Comparison of ENCODE assay signal across 9 cellular contexts in genomic region chr7:104267701-104268368, GRCh38.
DNase-seq lines count a peak whose midpoint lies in the region; ATAC-seq and TF ChIP-seq lines count a peak whose summit lies in the region.
"Had no signal": no experiment of that assay in that cellular context is flagged by ENCODE, and none has a peak within 500 bp of the region (broad histone marks: within the 10 kb centered on the region; RNA-seq: fewer than 3 reads in every experiment).

No MANE protein-coding gene starts in this region.

- peaks cover 8 to 13% of the 10 kb centered on the region in 2 donors for H3K9me3 Mint-ChIP-seq in activated naive CD4-positive, alpha-beta T cell treated with anti-CD3 and anti-CD28 coated beads, Interleukin-2, amount 50 U/mL, for 72 hours

- H3K36me3 Mint-ChIP-seq in activated naive CD4-positive, alpha-beta T cell treated with anti-CD3 and anti-CD28 coated beads, Interleukin-2, amount 50 U/mL, for 72 hours, result peaks cover 11 to 13% of the 10 kb centered on the region in 2 donors

- no peaks in the 10 kb centered on the region for H3K27me3 ChIP-seq in kidney epithelial cell (ENCODE audit: control insufficient read depth, insufficient read depth, low read length)

- H3K36me3 ChIP-seq in kidney epithelial cell (ENCODE audit: control insufficient read depth, insufficient read depth, low read length), result no peaks in the 10 kb centered on the region

- H3K4me3 ChIP-seq in kidney epithelial cell (ENCODE audit: low read depth, low read length), result no peak overlapping the region

- no peak for ATAC-seq in HG03520 (IDR thresholded peaks at IDR 0.05; ENCODE audit: unreplicated experiment)
- no peak for ATAC-seq in GM19452 (IDR thresholded peaks at IDR 0.05; ENCODE audit: unreplicated experiment)
- ATAC-seq in activated naive CD4-positive, alpha-beta T cell treated with anti-CD3 and anti-CD28 coated beads, Interleukin-2, amount 50 U/mL, for 72 hours, result no peak

- H3K27ac Mint-ChIP-seq in activated naive CD4-positive, alpha-beta T cell treated with anti-CD3 and anti-CD28 coated beads, Interleukin-2, amount 50 U/mL, for 72 hours, result no peak overlapping the region

- peak; percentile 45 for TF ChIP-seq CTCF in kidney epithelial cell (IDR thresholded peaks at IDR 0.05; ENCODE audit: insufficient read depth, low read length, poor library complexity, severe bottlenecking)

- DNase-seq in Ammon's horn (ENCODE audit: low spot score) (peak; percentile 13), HT-29 (ENCODE audit: low spot score) (peak; percentile 54), SW480 (ENCODE audit: low spot score) (peak; percentile 52), kidney epithelial cell (ENCODE audit: low read depth) (no peak)
- DNase-seq in activated CD8-positive, alpha-beta memory T cell treated with anti-CD3 and anti-CD28 coated beads for 24 hours, result no peak
- DNase-seq in activated naive CD4-positive, alpha-beta T cell treated with anti-CD3 and anti-CD28 coated beads, Interleukin-2, amount 50 U/mL, for 72 hours (ENCODE audit: low spot score in 2 of 2), result no peak
- DNase-seq: T1000 had no signal

Comparison
In these comparisons a context has a peak if more than half of its experiments do, and no peak if none do; other contexts are left out.
1. DNase-seq: peak in Ammon's horn (single experiment), HT-29 (single experiment) and SW480 (single experiment); none in kidney epithelial cell (single experiment), activated CD8-positive, alpha-beta memory T cell treated with anti-CD3 and anti-CD28 coated beads for 24 hours (single experiment) and activated naive CD4-positive, alpha-beta T cell treated with anti-CD3 and anti-CD28 coated beads, Interleukin-2, amount 50 U/mL, for 72 hours (0 of 2).